Comparison of ENCODE assay signal across 1 cellular context in the genomic region with DNA sequence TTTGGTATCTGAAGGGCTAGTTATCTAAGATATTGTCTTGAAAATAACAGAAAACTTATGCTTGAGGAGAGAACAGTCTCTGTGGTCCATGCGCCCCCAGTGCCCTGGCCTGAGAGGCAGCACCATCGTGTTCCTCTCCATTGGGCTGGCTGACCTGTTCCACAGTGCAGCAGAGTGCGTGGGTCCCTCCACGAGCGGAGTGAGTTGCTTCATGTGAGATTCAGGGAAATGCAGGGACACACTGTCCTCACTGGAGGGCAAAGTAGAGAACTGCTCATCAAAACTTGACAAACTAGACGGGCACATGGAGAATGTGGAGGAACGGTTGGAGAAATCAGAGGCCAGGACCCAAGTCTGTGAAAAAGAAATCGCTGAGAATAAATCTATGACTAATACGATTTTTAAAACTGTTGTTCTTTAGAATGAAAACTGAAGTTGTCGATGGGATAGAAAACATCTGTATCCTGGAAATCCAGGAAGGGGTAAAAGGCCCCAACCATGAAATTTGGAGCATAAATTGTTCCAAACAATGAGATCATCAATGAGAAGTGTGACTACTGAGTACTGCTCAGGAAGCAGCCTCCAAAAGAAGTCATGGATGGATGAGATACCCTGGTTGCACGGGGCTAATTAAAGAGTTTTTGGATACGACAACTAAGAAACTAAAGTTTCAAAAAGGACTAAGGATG.
TF ChIP-seq lines count a peak whose summit lies in the region.

No MANE protein-coding gene starts in this region.

TF ChIP-seq in GM23338, 12 proteins besides CTCF, POLR2A, EP300 and RAD21 (continued from another document):
- TF ChIP-seq, protein P1, sequence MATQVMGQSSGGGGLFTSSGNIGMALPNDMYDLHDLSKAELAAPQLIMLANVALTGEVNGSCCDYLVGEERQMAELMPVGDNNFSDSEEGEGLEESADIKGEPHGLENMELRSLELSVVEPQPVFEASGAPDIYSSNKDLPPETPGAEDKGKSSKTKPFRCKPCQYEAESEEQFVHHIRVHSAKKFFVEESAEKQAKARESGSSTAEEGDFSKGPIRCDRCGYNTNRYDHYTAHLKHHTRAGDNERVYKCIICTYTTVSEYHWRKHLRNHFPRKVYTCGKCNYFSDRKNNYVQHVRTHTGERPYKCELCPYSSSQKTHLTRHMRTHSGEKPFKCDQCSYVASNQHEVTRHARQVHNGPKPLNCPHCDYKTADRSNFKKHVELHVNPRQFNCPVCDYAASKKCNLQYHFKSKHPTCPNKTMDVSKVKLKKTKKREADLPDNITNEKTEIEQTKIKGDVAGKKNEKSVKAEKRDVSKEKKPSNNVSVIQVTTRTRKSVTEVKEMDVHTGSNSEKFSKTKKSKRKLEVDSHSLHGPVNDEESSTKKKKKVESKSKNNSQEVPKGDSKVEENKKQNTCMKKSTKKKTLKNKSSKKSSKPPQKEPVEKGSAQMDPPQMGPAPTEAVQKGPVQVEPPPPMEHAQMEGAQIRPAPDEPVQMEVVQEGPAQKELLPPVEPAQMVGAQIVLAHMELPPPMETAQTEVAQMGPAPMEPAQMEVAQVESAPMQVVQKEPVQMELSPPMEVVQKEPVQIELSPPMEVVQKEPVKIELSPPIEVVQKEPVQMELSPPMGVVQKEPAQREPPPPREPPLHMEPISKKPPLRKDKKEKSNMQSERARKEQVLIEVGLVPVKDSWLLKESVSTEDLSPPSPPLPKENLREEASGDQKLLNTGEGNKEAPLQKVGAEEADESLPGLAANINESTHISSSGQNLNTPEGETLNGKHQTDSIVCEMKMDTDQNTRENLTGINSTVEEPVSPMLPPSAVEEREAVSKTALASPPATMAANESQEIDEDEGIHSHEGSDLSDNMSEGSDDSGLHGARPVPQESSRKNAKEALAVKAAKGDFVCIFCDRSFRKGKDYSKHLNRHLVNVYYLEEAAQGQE (IDR thresholded peaks at IDR 0.05; ENCODE audit: unreplicated experiment) = no peak
- TF ChIP-seq ZNF331 (CRISPR knock-in tag; IDR thresholded peaks at IDR 0.05; ENCODE audit: low read depth) (no peak), STAT1 (IDR thresholded peaks at IDR 0.05; ENCODE audit: unreplicated experiment) (no peak), ZNF114 (CRISPR knock-in tag; IDR thresholded peaks at IDR 0.05) (no peak), JUNB (IDR thresholded peaks at IDR 0.05; ENCODE audit: unreplicated experiment) (no peak), POLR2AphosphoS5 (IDR thresholded peaks at IDR 0.05; ENCODE audit: low read depth) (no peak)
- TF ChIP-seq, protein P2, sequence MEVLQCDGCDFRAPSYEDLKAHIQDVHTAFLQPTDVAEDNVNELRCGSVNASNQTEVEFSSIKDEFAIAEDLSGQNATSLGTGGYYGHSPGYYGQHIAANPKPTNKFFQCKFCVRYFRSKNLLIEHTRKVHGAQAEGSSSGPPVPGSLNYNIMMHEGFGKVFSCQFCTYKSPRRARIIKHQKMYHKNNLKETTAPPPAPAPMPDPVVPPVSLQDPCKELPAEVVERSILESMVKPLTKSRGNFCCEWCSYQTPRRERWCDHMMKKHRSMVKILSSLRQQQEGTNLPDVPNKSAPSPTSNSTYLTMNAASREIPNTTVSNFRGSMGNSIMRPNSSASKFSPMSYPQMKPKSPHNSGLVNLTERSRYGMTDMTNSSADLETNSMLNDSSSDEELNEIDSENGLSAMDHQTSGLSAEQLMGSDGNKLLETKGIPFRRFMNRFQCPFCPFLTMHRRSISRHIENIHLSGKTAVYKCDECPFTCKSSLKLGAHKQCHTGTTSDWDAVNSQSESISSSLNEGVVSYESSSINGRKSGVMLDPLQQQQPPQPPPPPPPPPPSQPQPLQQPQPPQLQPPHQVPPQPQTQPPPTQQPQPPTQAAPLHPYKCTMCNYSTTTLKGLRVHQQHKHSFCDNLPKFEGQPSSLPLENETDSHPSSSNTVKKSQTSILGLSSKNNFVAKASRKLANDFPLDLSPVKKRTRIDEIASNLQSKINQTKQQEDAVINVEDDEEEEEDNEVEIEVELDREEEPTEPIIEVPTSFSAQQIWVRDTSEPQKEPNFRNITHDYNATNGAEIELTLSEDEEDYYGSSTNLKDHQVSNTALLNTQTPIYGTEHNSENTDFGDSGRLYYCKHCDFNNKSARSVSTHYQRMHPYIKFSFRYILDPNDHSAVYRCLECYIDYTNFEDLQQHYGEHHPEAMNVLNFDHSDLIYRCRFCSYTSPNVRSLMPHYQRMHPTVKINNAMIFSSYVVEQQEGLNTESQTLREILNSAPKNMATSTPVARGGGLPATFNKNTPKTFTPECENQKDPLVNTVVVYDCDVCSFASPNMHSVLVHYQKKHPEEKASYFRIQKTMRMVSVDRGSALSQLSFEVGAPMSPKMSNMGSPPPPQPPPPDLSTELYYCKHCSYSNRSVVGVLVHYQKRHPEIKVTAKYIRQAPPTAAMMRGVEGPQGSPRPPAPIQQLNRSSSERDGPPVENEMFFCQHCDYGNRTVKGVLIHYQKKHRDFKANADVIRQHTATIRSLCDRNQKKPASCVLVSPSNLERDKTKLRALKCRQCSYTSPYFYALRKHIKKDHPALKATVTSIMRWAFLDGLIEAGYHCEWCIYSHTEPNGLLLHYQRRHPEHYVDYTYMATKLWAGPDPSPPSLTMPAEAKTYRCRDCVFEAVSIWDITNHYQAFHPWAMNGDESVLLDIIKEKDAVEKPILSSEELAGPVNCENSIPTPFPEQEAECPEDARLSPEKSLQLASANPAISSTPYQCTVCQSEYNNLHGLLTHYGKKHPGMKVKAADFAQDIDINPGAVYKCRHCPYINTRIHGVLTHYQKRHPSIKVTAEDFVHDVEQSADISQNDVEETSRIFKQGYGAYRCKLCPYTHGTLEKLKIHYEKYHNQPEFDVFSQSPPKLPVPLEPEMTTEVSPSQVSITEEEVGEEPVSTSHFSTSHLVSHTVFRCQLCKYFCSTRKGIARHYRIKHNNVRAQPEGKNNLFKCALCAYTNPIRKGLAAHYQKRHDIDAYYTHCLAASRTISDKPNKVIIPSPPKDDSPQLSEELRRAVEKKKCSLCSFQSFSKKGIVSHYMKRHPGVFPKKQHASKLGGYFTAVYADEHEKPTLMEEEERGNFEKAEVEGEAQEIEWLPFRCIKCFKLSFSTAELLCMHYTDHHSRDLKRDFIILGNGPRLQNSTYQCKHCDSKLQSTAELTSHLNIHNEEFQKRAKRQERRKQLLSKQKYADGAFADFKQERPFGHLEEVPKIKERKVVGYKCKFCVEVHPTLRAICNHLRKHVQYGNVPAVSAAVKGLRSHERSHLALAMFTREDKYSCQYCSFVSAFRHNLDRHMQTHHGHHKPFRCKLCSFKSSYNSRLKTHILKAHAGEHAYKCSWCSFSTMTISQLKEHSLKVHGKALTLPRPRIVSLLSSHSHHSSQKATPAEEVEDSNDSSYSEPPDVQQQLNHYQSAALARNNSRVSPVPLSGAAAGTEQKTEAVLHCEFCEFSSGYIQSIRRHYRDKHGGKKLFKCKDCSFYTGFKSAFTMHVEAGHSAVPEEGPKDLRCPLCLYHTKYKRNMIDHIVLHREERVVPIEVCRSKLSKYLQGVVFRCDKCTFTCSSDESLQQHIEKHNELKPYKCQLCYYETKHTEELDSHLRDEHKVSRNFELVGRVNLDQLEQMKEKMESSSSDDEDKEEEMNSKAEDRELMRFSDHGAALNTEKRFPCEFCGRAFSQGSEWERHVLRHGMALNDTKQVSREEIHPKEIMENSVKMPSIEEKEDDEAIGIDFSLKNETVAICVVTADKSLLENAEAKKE (CRISPR knock-in tag; IDR thresholded peaks at IDR 0.05) = no peak
- TF ChIP-seq, protein P3, sequence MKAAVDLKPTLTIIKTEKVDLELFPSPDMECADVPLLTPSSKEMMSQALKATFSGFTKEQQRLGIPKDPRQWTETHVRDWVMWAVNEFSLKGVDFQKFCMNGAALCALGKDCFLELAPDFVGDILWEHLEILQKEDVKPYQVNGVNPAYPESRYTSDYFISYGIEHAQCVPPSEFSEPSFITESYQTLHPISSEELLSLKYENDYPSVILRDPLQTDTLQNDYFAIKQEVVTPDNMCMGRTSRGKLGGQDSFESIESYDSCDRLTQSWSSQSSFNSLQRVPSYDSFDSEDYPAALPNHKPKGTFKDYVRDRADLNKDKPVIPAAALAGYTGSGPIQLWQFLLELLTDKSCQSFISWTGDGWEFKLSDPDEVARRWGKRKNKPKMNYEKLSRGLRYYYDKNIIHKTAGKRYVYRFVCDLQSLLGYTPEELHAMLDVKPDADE (IDR thresholded peaks at IDR 0.05) = no peak
